In genomic region chr1:70204578-70204977, GRCh38 we compare ENCODE assay signal across 8 cellular contexts. TPM values are rescaled to one million over a fixed set of nuclear protein-coding genes. Genes with fewer than 3 reads are reported as not detected.
DNase-seq lines count a peak whose midpoint lies in the region; ATAC-seq, FAIRE-seq and TF ChIP-seq lines count a peak whose summit lies in the region.

No MANE protein-coding gene starts in this region.

- TF ChIP-seq CTCF in Caco-2 (IDR thresholded peaks at IDR 0.05; ENCODE audit: insufficient read depth in 1 of 2, low read depth in 1 of 2, low read length in 1 of 2, severe bottlenecking in 1 of 2, unreplicated experiment in 1 of 2): no peak
- no peak for TF ChIP-seq CTCF in neural crest cell (conservative IDR thresholded peaks at IDR 0.05)

- H3K36me3 Mint-ChIP-seq in Caco-2 (ENCODE audit: insufficient read depth, unreplicated experiment) (peaks cover 11% of the 10 kb centered on the region), neural crest cell (ENCODE audit: low read depth) (no peaks in the 10 kb centered on the region)

- no peak for FAIRE-seq in GM19239 (lab: Jason Lieb, UNC)

- no peaks in the 10 kb centered on the region for H3K27me3 ChIP-seq in Caco-2 (replicated peaks; ENCODE audit: control insufficient read depth, insufficient read depth, low read length)
- no peaks in the 10 kb centered on the region for H3K27me3 ChIP-seq in effector memory CD4-positive, alpha-beta T cell (replicated peaks; ENCODE audit: control insufficient read depth, insufficient read depth, low read length, poor library complexity, severe bottlenecking)

- H3K27me3 Mint-ChIP-seq in Caco-2 (ENCODE audit: insufficient read depth, unreplicated experiment) (no peaks in the 10 kb centered on the region), neural crest cell (ENCODE audit: low read depth) (no peaks in the 10 kb centered on the region)

- DNase-seq in Caco-2: no peak
- peak; percentile 28 for DNase-seq in NAMALWA (ENCODE audit: low spot score)
- DNase-seq in effector memory CD4-positive, alpha-beta T cell: no peak
- DNase-seq in neural crest cell (ENCODE audit: low read depth, low spot score): no peak
- DNase-seq in activated gamma-delta T cell (lab: John Stamatoyannopoulos, UW): no peak
- DNase-seq in GM19239 (ENCODE audit: insufficient read length, low spot score): no peak
- no peak for DNase-seq in occipital lobe (lab: John Stamatoyannopoulos, UW)

- no peaks in the 10 kb centered on the region for H3K36me3 ChIP-seq in Caco-2 (ENCODE audit: control insufficient read depth, insufficient read depth, low read length)
- H3K36me3 ChIP-seq in effector memory CD4-positive, alpha-beta T cell (ENCODE audit: control insufficient read depth, insufficient read depth, low read length): no peaks in the 10 kb centered on the region

- CTCF ChIA-PET in Caco-2 (lab: Charles Lee): no interaction called here

- H3K4me3 Mint-ChIP-seq in Caco-2 (ENCODE audit: unreplicated experiment) (peak overlapping the region; percentile 91), neural crest cell (peak overlapping the region; percentile 100)

- H3K27ac Mint-ChIP-seq in Caco-2 (ENCODE audit: unreplicated experiment) (peak overlapping the region; percentile 96), neural crest cell (ENCODE audit: unreplicated experiment) (peak overlapping the region; percentile 100)

- H3K9me3 ChIP-seq in Caco-2: no peaks in the 10 kb centered on the region
- H3K9me3 ChIP-seq in effector memory CD4-positive, alpha-beta T cell (ENCODE audit: control insufficient read depth, low read length): no peaks in the 10 kb centered on the region

- H3K9me3 Mint-ChIP-seq in Caco-2 (ENCODE audit: unreplicated experiment) (no peaks in the 10 kb centered on the region), neural crest cell (no peaks in the 10 kb centered on the region)

- no peak for ATAC-seq in GM19328 (IDR thresholded peaks at IDR 0.05; ENCODE audit: unreplicated experiment)

- H3K4me3 ChIP-seq in Caco-2 (ENCODE audit: low read depth, low read length): peak overlapping the region; percentile 70
- H3K4me3 ChIP-seq in effector memory CD4-positive, alpha-beta T cell (ENCODE audit: insufficient read depth, low read depth, low read length, poor library complexity, severe bottlenecking): peak overlapping the region; percentile 92

- H3K4me1 Mint-ChIP-seq in Caco-2 (ENCODE audit: low read depth, unreplicated experiment) (no peaks in the 10 kb centered on the region), neural crest cell (peaks cover 47% of the 10 kb centered on the region)

- peak overlapping the region; percentile 94 for H3K27ac ChIP-seq in effector memory CD4-positive, alpha-beta T cell (ENCODE audit: insufficient read depth, low read length, poor library complexity, severe bottlenecking)

- intact Hi-C loops in Caco-2 (cut with micrococcal nuclease; ENCODE audit: unreplicated experiment): loop anchor here (10.0 kb wide), 1 partner anchor 210 kb away; the partner anchor contains the start of gene CTH

- no peaks in the 10 kb centered on the region for H3K4me1 ChIP-seq in Caco-2
- peaks cover 7% of the 10 kb centered on the region for H3K4me1 ChIP-seq in effector memory CD4-positive, alpha-beta T cell (ENCODE audit: control insufficient read depth, insufficient read depth, low read length, poor library complexity, severe bottlenecking)

- BruUV-seq in Caco-2 (replicated peaks; lab: Mats Ljungman, UMichigan): no TSS peak

- POLR2A ChIA-PET in Caco-2 (lab: Charles Lee): no interaction called here

RNA-seq across cellular contexts. Expression of gene LRRC40, which starts 0.8 kb away (rescaled TPM):
- total RNA-seq in Caco-2 (2022): 12.2 and 15.6 TPM in 2 replicates
- total RNA-seq in neural crest cell: 27.7 and 28.0 TPM in 2 replicates
- total RNA-seq in occipital lobe: 97.8 TPM

RNA-seq across cellular contexts. Expression of gene SRSF11, which starts 16.6 kb away (rescaled TPM):
- 116 and 119 TPM in 2 replicates for total RNA-seq in Caco-2 (2022)
- total RNA-seq in neural crest cell: 244 and 245 TPM in 2 replicates
- total RNA-seq in occipital lobe: 212 TPM
